ENCODE assay signal across 8 cellular contexts in the genomic region with DNA sequence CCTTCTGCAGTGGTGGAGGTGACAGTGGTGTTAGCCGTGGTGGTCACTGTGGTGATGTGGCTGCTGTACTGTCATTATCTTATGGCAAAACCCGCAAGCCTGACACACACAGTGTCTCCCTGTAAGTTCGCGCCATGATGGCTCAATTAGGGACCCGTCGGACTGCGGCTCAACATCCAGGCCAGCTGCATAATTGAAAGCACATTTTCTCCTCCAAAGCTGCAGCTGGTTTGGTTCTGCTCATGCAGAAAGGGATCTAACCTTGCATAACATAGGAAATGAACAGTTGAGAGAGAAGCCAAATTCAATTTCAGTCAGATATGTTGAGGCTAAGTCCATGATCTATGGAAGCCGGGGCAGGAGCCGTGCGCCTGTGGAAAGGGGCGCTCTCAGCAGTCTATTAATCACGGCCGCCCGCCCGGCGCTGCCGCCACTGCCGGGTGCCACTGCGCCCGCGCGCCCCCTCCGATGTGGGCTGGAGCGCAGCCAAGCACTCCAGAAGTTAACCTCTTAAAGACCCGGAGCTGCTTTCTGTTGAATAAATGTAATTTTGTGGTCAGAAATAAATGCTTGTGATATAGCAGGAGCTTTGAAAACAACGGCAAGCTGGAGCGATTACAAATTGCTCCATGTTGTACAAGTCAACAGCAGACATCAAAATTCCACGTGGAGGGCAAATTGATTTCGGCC.
DNase-seq lines count a peak whose midpoint lies in the region; ATAC-seq and TF ChIP-seq lines count a peak whose summit lies in the region.

No MANE protein-coding gene starts in this region.

- H3K27me3 Mint-ChIP-seq in nephron progenitor cell (ENCODE audit: low read depth, poor library complexity), result no peaks in the 10 kb centered on the region
- H3K27me3 Mint-ChIP-seq in activated T-helper 1 cell treated with anti-CD3 and anti-CD28 coated beads, Interleukin-12 subunit alpha, Interleukin-12 subunit beta, Interleukin-2, Interleukin-4 antibody, amounts not matched to agents 30 ng/mL and 10 ng/mL and 1 ng/mL, durations not matched to agents 14 hours and 24 hours and 36 hours (ENCODE audit: insufficient read depth), result no peaks in the 10 kb centered on the region

- DNase-seq in DMS153 treated with DMSO at 0.1 percent for 48 hours (lab: John Stamatoyannopoulos, UW; ENCODE audit: unreplicated experiment), result peak; percentile 29
- DNase-seq in NCI-H2171 treated with DMSO at 0.1 percent for 48 hours (lab: John Stamatoyannopoulos, UW), result peak; percentile 65
- peak; percentile 62 for DNase-seq in dermis blood vessel endothelial cell
- no peak for DNase-seq in nephron progenitor cell
- DNase-seq in GM19238 (ENCODE audit: insufficient read length, low spot score), result no peak
- DNase-seq in activated T-helper 1 cell treated with anti-CD3 and anti-CD28 coated beads, Interleukin-12 subunit alpha, Interleukin-12 subunit beta, Interleukin-2, Interleukin-4 antibody, amounts not matched to agents 30 ng/mL and 10 ng/mL and 1 ng/mL, durations not matched to agents 14 hours and 24 hours and 36 hours (ENCODE audit: low spot score), result no peak

- H3K27ac Mint-ChIP-seq in nephron progenitor cell, result peak overlapping the region; percentile 17
- H3K27ac Mint-ChIP-seq in activated T-helper 1 cell treated with anti-CD3 and anti-CD28 coated beads, Interleukin-12 subunit alpha, Interleukin-12 subunit beta, Interleukin-2, Interleukin-4 antibody, amounts not matched to agents 30 ng/mL and 10 ng/mL and 1 ng/mL, durations not matched to agents 14 hours and 24 hours and 36 hours, result no peak overlapping the region

- no peak overlapping the region for H3K4me3 Mint-ChIP-seq in nephron progenitor cell
- no peak overlapping the region for H3K4me3 Mint-ChIP-seq in activated T-helper 1 cell treated with anti-CD3 and anti-CD28 coated beads, Interleukin-12 subunit alpha, Interleukin-12 subunit beta, Interleukin-2, Interleukin-4 antibody, amounts not matched to agents 30 ng/mL and 10 ng/mL and 1 ng/mL, durations not matched to agents 14 hours and 24 hours and 36 hours

- H3K4me1 Mint-ChIP-seq in nephron progenitor cell, result peaks cover 28% of the 10 kb centered on the region
- H3K4me1 Mint-ChIP-seq in activated T-helper 1 cell treated with anti-CD3 and anti-CD28 coated beads, Interleukin-12 subunit alpha, Interleukin-12 subunit beta, Interleukin-2, Interleukin-4 antibody, amounts not matched to agents 30 ng/mL and 10 ng/mL and 1 ng/mL, durations not matched to agents 14 hours and 24 hours and 36 hours (ENCODE audit: low read depth), result no peaks in the 10 kb centered on the region

- H3K9me3 Mint-ChIP-seq in nephron progenitor cell, result no peaks in the 10 kb centered on the region
- no peaks in the 10 kb centered on the region for H3K9me3 Mint-ChIP-seq in activated T-helper 1 cell treated with anti-CD3 and anti-CD28 coated beads, Interleukin-12 subunit alpha, Interleukin-12 subunit beta, Interleukin-2, Interleukin-4 antibody, amounts not matched to agents 30 ng/mL and 10 ng/mL and 1 ng/mL, durations not matched to agents 14 hours and 24 hours and 36 hours

- intact Hi-C loops in activated T-helper 1 cell treated with anti-CD3 and anti-CD28 coated beads, Interleukin-12 subunit alpha, Interleukin-12 subunit beta, Interleukin-2, Interleukin-4 antibody, amounts not matched to agents 30 ng/mL and 10 ng/mL and 1 ng/mL, durations not matched to agents 14 hours and 24 hours and 36 hours (cut with micrococcal nuclease), result no loop called here

- no peak for TF ChIP-seq CTCF in nephron progenitor cell (IDR thresholded peaks at IDR 0.05)

- ATAC-seq in HG02870 (IDR thresholded peaks at IDR 0.05; ENCODE audit: unreplicated experiment) (no peak), GM21619 (IDR thresholded peaks at IDR 0.05; ENCODE audit: unreplicated experiment) (no peak)

- H3K36me3 Mint-ChIP-seq in nephron progenitor cell (ENCODE audit: low read depth), result peaks cover 7% of the 10 kb centered on the region
- H3K36me3 Mint-ChIP-seq in activated T-helper 1 cell treated with anti-CD3 and anti-CD28 coated beads, Interleukin-12 subunit alpha, Interleukin-12 subunit beta, Interleukin-2, Interleukin-4 antibody, amounts not matched to agents 30 ng/mL and 10 ng/mL and 1 ng/mL, durations not matched to agents 14 hours and 24 hours and 36 hours (ENCODE audit: low read depth), result no peaks in the 10 kb centered on the region

Comparison
In these comparisons a context has a peak if more than half of its experiments do, and no peak if none do; other contexts are left out.
1. DNase-seq: peak in DMS153 treated with DMSO at 0.1 percent for 48 hours (single experiment), NCI-H2171 treated with DMSO at 0.1 percent for 48 hours (single experiment) and dermis blood vessel endothelial cell (single experiment); none in nephron progenitor cell (single experiment), GM19238 (single experiment) and activated T-helper 1 cell treated with anti-CD3 and anti-CD28 coated beads, Interleukin-12 subunit alpha, Interleukin-12 subunit beta, Interleukin-2, Interleukin-4 antibody, amounts not matched to agents 30 ng/mL and 10 ng/mL and 1 ng/mL, durations not matched to agents 14 hours and 24 hours and 36 hours (single experiment).